8 cellular contexts compared by ENCODE assay signal in the genomic region with DNA sequence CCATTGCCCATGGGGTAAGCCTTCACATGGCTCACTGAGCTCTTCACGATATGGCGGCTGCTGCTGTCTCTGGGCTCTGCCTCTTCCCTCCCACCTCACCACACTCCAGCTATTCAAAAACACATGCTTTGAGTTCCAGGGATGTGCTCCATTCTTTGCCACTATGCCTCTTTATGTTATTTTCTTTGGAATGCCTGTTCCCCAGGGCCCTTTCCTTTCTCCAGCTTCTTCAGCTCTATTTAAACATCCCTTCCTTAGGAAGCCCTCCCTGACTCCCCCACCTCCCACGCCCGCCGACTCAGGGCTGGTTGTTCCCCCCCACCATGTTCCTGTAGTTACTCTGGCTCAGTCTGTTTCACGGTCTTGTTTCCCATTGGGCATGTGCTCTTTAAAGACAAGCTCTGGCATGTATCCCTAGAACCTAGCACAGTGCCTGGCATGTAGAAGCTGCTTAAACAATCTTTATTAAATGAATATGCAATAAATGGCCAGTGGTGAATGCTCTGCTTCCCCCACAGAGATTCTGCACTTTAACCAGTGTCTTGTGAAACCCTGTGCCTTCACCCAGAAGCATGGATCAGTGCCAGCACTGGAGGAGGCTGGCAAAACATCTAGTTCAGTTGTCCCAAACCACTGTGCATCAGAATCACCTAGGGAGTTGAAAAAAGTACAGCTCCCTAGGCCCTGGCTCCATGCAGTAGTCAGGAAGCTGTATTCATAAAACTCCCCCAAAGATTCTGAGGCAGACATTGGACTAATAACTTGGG.
DNase-seq lines count a peak whose midpoint lies in the region; ATAC-seq and TF ChIP-seq lines count a peak whose summit lies in the region.
"Had no signal": no experiment of that assay in that cellular context is flagged by ENCODE, and none has a peak within 500 bp of the region (broad histone marks: within the 10 kb centered on the region; RNA-seq: fewer than 3 reads in every experiment).

No MANE protein-coding gene starts in this region.

- peak; percentile 72 to 82 for DNase-seq in AML-193 (lab: John Stamatoyannopoulos, UW)
- peak; percentile 29 for DNase-seq in astrocyte of the spinal cord (ENCODE audit: low read depth, low spot score)
- DNase-seq in kidney tubule cell (ENCODE audit: low spot score): peak; percentile 32
- DNase-seq in NCI-H446 treated with DMSO at 0.1 percent for 48 hours (lab: John Stamatoyannopoulos, UW): no peak
- DNase-seq in NCI-H187 treated with DMSO at 0.1 percent for 48 hours (lab: John Stamatoyannopoulos, UW): no peak
- DNase-seq: activated gamma-delta T cell had no signal

- in situ Hi-C loops in astrocyte of the spinal cord (cut with HindIII; ENCODE audit: low sequenced_read_pairs): no loop called here

- no peak for TF ChIP-seq CTCF in astrocyte of the spinal cord (IDR thresholded peaks at IDR 0.05; ENCODE audit: low read depth, low read length)

- no peak overlapping the region for H3K4me3 ChIP-seq in astrocyte of the spinal cord (ENCODE audit: low read depth, low read length)
- H3K4me3 ChIP-seq: lung had no signal

- ATAC-seq in GM21717 (IDR thresholded peaks at IDR 0.05; ENCODE audit: unreplicated experiment): no peak

Comparison
In these comparisons a context has a peak if more than half of its experiments do, and no peak if none do; other contexts are left out.
1. DNase-seq: peak in AML-193 (2 of 2), astrocyte of the spinal cord (single experiment) and kidney tubule cell (single experiment); none in NCI-H446 treated with DMSO at 0.1 percent for 48 hours (single experiment) and NCI-H187 treated with DMSO at 0.1 percent for 48 hours (single experiment).